ENCODE assay signal across 1 cellular context in genomic region chr2:86492057-86492456, GRCh38.
TF ChIP-seq lines count a peak whose summit lies in the region.

No MANE protein-coding gene starts in this region.

TF ChIP-seq in liver, 16 proteins besides CTCF, POLR2A, EP300 and RAD21 (continued from another document):
- peak; percentile 8 for TF ChIP-seq SP1 (IDR thresholded peaks at IDR 0.05)
- no peak for TF ChIP-seq FOXA2 (IDR thresholded peaks at IDR 0.05)
- no peak for TF ChIP-seq TAF1 (conservative IDR thresholded peaks at IDR 0.05)
